8 cellular contexts compared by ENCODE assay signal in genomic region chr17:45135192-45135977, GRCh38. TPM values are rescaled to one million over a fixed set of nuclear protein-coding genes. Genes with fewer than 3 reads are reported as not detected.
A peak's percentile ranks its signal among the peaks of the same experiment; 100 is the strongest.
DNase-seq lines count a peak whose midpoint lies in the region; ATAC-seq and TF ChIP-seq lines count a peak whose summit lies in the region.

TSS of gene ACBD4 (plus strand) at chr17:45135687. CDS start at chr17:45136145, 458 bp downstream.

- no peaks in the 10 kb centered on the region for H3K36me3 ChIP-seq in CD4-positive, CD25-positive, alpha-beta regulatory T cell (ENCODE audit: control insufficient read depth, insufficient read depth, low read length)
- peaks cover 3 to 7% (median 4%) of the 10 kb centered on the region in 4 donors for H3K36me3 ChIP-seq in liver (ENCODE audit: control insufficient read depth in 4 of 4, insufficient read depth in 3 of 4, low read depth in 1 of 4, low read length in 3 of 4)

- TF ChIP-seq RAD21 in liver (IDR thresholded peaks at IDR 0.05), result peak; percentile 99 to 100

- peak; percentile 89 for ATAC-seq in CD4-positive, CD25-positive, alpha-beta regulatory T cell (ENCODE audit: low read depth in 2 of 2)
- peak; percentile 79 for ATAC-seq in GM19372 (IDR thresholded peaks at IDR 0.05; ENCODE audit: low read depth, unreplicated experiment)
- ATAC-seq in HG03565 (IDR thresholded peaks at IDR 0.05; ENCODE audit: unreplicated experiment), result peak; percentile 80

- 5% methylated on average over 40 of the region's 40 CpGs for WGBS in liver

- peaks cover 0 to 1% (median 0%) of the 10 kb centered on the region in 7 donors for H3K9me3 Mint-ChIP-seq in CD4-positive, CD25-positive, alpha-beta regulatory T cell

- peaks cover 22% of the 10 kb centered on the region for H3K4me1 ChIP-seq in CD4-positive, CD25-positive, alpha-beta regulatory T cell (ENCODE audit: control insufficient read depth, insufficient read depth, low read length, poor library complexity, severe bottlenecking)
- H3K4me1 ChIP-seq in liver (ENCODE audit: control insufficient read depth in 4 of 4, insufficient read depth in 4 of 4, low read length in 3 of 4), result peaks cover 2 to 57% (median 37%) of the 10 kb centered on the region in 4 donors

- TF ChIP-seq CTCF in liver (IDR thresholded peaks at IDR 0.05; ENCODE audit: low read depth, low read length, missing input control), result peak; percentile 100

- H3K27me3 Mint-ChIP-seq in CD4-positive, CD25-positive, alpha-beta regulatory T cell, result peaks cover 14% of the 10 kb centered on the region

- H3K4me3 Mint-ChIP-seq in CD4-positive, CD25-positive, alpha-beta regulatory T cell, result peak within 1 kb of the TSS; percentile 89 to 97 (median 91)

- peak within 1 kb of the TSS; percentile 77 for H3K27ac ChIP-seq in CD4-positive, CD25-positive, alpha-beta regulatory T cell (ENCODE audit: insufficient read depth, low read length, poor library complexity, severe bottlenecking)
- H3K27ac ChIP-seq in liver (ENCODE audit: low read depth in 1 of 2, low read length in 2 of 2), result peak within 1 kb of the TSS; percentile 90 to 91

- DNase-seq in CD4-positive, CD25-positive, alpha-beta regulatory T cell, result peak; percentile 93 to 97 (median 97)
- peak; percentile 91 for DNase-seq in NCI-H748 treated with DMSO at 0.1 percent for 48 hours (lab: John Stamatoyannopoulos, UW)
- peak; percentile 94 to 95 for DNase-seq in activated CD4-positive, alpha-beta T cell treated with anti-CD3 and anti-CD28 coated beads, Interleukin-2, amount 50 U/mL, for 4 hours
- peak; percentile 95 to 98 for DNase-seq in dermis microvascular lymphatic vessel endothelial cell (ENCODE audit: low read depth in 2 of 2)
- DNase-seq in stimulated activated CD4-positive, alpha-beta T cell treated with anti-CD3 and anti-CD28 coated beads, Interleukin-4, amount 100 ng/mL, for 24 hours, result peak; percentile 98

- H3K4me1 Mint-ChIP-seq in CD4-positive, CD25-positive, alpha-beta regulatory T cell, result peaks cover 5 to 29% (median 15%) of the 10 kb centered on the region in 4 donors

- peak within 1 kb of the TSS; percentile 81 to 88 (median 87) for H3K27ac Mint-ChIP-seq in CD4-positive, CD25-positive, alpha-beta regulatory T cell

- H3K9me3 ChIP-seq in CD4-positive, CD25-positive, alpha-beta regulatory T cell (ENCODE audit: control insufficient read depth in 2 of 2, low read length in 2 of 2), result no peaks in the 10 kb centered on the region
- no peaks in the 10 kb centered on the region for H3K9me3 ChIP-seq in liver (ENCODE audit: control insufficient read depth in 4 of 4, low read length in 3 of 4)

- H3K4me3 ChIP-seq in CD4-positive, CD25-positive, alpha-beta regulatory T cell (ENCODE audit: low read depth, low read length), result peak within 1 kb of the TSS; percentile 67
- H3K4me3 ChIP-seq in liver (ENCODE audit: low read depth in 1 of 3, low read length in 3 of 3), result peak within 1 kb of the TSS; percentile 67 to 79 (median 73)

- H3K9ac ChIP-seq in liver (ENCODE audit: low read depth in 1 of 2, low read length in 2 of 2), result peak within 1 kb of the TSS; percentile 63 to 80

- H3K36me3 Mint-ChIP-seq in CD4-positive, CD25-positive, alpha-beta regulatory T cell, result no peaks in the 10 kb centered on the region

- H3K27me3 ChIP-seq in CD4-positive, CD25-positive, alpha-beta regulatory T cell (ENCODE audit: control insufficient read depth, insufficient read depth, low read length), result no peaks in the 10 kb centered on the region
- no peaks in the 10 kb centered on the region for H3K27me3 ChIP-seq in liver (ENCODE audit: control insufficient read depth in 4 of 4, insufficient read depth in 4 of 4, low read length in 3 of 4)

TF ChIP-seq in liver, 16 proteins besides CTCF, POLR2A, EP300 and RAD21:
- peak; percentile 99 for TF ChIP-seq SP1 (IDR thresholded peaks at IDR 0.05)
- TF ChIP-seq FOXA1 (IDR thresholded peaks at IDR 0.05), result peak; percentile 75
- peak; percentile 33 for TF ChIP-seq ATF3 (IDR thresholded peaks at IDR 0.05)
- TF ChIP-seq REST (IDR thresholded peaks at IDR 0.05), result peak; percentile 76
- peak; percentile 25 for TF ChIP-seq FOXA2 (IDR thresholded peaks at IDR 0.05)
- TF ChIP-seq EGR1 (IDR thresholded peaks at IDR 0.05; ENCODE audit: low read depth in 2 of 2), result no peak
- no peak for TF ChIP-seq ZBTB33 (IDR thresholded peaks at IDR 0.05)
- peak in 1 of 2 donors; percentile 22 for TF ChIP-seq GABPA (IDR thresholded peaks at IDR 0.05 in 1 of 2, conservative IDR thresholded peaks at IDR 0.05 in 1 of 2)
- peak; percentile 32 to 53 for TF ChIP-seq JUND (IDR thresholded peaks at IDR 0.05)
- TF ChIP-seq HNF4A (conservative IDR thresholded peaks at IDR 0.05), result peak; percentile 91 to 93
- TF ChIP-seq NR2F2 (IDR thresholded peaks at IDR 0.05), result peak; percentile 80
- TF ChIP-seq RXRA (IDR thresholded peaks at IDR 0.05), result peak; percentile 84 to 87
- TF ChIP-seq YY1 (IDR thresholded peaks at IDR 0.05), result peak; percentile 87
- peak; percentile 59 for TF ChIP-seq HNF4G (IDR thresholded peaks at IDR 0.05)
- TF ChIP-seq MAX (IDR thresholded peaks at IDR 0.05), result no peak
- no peak for TF ChIP-seq TAF1 (conservative IDR thresholded peaks at IDR 0.05)

RNA-seq across cellular contexts. Expression of gene ACBD4, which starts in this region (rescaled TPM):
- total RNA-seq in CD4-positive, CD25-positive, alpha-beta regulatory T cell, result 23.6 TPM
- polyA plus RNA-seq in CD4-positive, CD25-positive, alpha-beta regulatory T cell, result 10 to 100 TPM; 13.8 to 17.9 (median 15.0) TPM
- total RNA-seq in dermis microvascular lymphatic vessel endothelial cell, result 3.4 and 4.1 TPM in 2 replicates
- total RNA-seq in liver, result 10 to 100 TPM in 1 of 2 donors, 1 to 10 TPM in 1; 4.4 to 51.4 TPM
- 10 to 100 TPM; 43.2 to 46.5 TPM for polyA plus RNA-seq in liver

Comparison
In these comparisons a context has a peak if more than half of its experiments do, and no peak if none do; other contexts are left out.
1. Peak in every context shown above with its lines: DNase-seq, ATAC-seq, H3K4me3 ChIP-seq and H3K27ac ChIP-seq.